Comparison of ENCODE assay signal across 24 cellular contexts in genomic region chr11:128181984-128182383, GRCh38.
"Had no signal": no experiment of that assay in that cellular context is flagged by ENCODE, and none has a peak within 500 bp of the region (broad histone marks: within the 10 kb centered on the region; RNA-seq: fewer than 3 reads in every experiment).

No MANE protein-coding gene starts in this region.

- H3K4me3 Mint-ChIP-seq: memory B cell; mesothelial cell of epicardium; naive thymus-derived CD4-positive, alpha-beta T cell; nephron; neural progenitor cell; stimulated activated memory B cell treated with anti-CD40 and anti-IgM and Interleukin-4, amounts not matched to agents 10 μg/mL and 1 μg/mL and 100 μg/mL, for 72 hours; stimulated activated naive CD8-positive, alpha-beta T cell treated with anti-CD3 and anti-CD28 coated beads, Interleukin-15, Interleukin-2, amounts not matched to agents 100 ng/mL and 50 ng/mL, for 24 hours had no signal

- H3K27me3 ChIP-seq: neural progenitor cell, sigmoid colon, spleen, tibial nerve, upper lobe of right lung, uterus had no signal

- H3K4me2 ChIP-seq: neural progenitor cell had no signal

- H3K4me1 ChIP-seq: neural progenitor cell, sigmoid colon, tibial nerve, upper lobe of right lung, uterus had no signal

- H3K27me3 Mint-ChIP-seq: stimulated activated memory B cell treated with anti-CD40 and anti-IgM and Interleukin-4, amounts not matched to agents 10 μg/mL and 1 μg/mL and 100 μg/mL, for 72 hours; stimulated activated naive CD8-positive, alpha-beta T cell treated with anti-CD3 and anti-CD28 coated beads, Interleukin-15, Interleukin-2, amounts not matched to agents 100 ng/mL and 50 ng/mL, for 24 hours had no signal

- H3K27ac Mint-ChIP-seq: memory B cell; mesothelial cell of epicardium; naive thymus-derived CD4-positive, alpha-beta T cell; neural progenitor cell; stimulated activated memory B cell treated with anti-CD40 and anti-IgM and Interleukin-4, amounts not matched to agents 10 μg/mL and 1 μg/mL and 100 μg/mL, for 72 hours had no signal

- H3K27ac ChIP-seq: dorsolateral prefrontal cortex, neural progenitor cell, psoas muscle, sigmoid colon, skin epidermis, thoracic aorta, tibial nerve, upper lobe of right lung, uterus had no signal

- H3K36me3 ChIP-seq: neural progenitor cell, sigmoid colon, spleen, thoracic aorta, tibial nerve, upper lobe of right lung, uterus had no signal

- H3K4me1 Mint-ChIP-seq: stimulated activated memory B cell treated with anti-CD40 and anti-IgM and Interleukin-4, amounts not matched to agents 10 μg/mL and 1 μg/mL and 100 μg/mL, for 72 hours had no signal

- ATAC-seq: left ventricle myocardium superior; mucosa of descending colon; naive thymus-derived CD4-positive, alpha-beta T cell; psoas muscle; right cardiac atrium; stimulated activated memory B cell treated with anti-CD40 and anti-IgM and Interleukin-4, amounts not matched to agents 10 μg/mL and 1 μg/mL and 100 μg/mL, for 72 hours; upper lobe of right lung had no signal

- H3K9ac ChIP-seq: neural progenitor cell had no signal

- H3K9me3 ChIP-seq: mucosa of descending colon, psoas muscle, sigmoid colon, thoracic aorta, tibial nerve, upper lobe of right lung, uterus had no signal

- H3K4me3 ChIP-seq: dorsolateral prefrontal cortex, lung, mucosa of descending colon, neural progenitor cell, psoas muscle, sigmoid colon, skin epidermis, spleen, thoracic aorta, tibial nerve, upper lobe of right lung, uterus had no signal

- DNase-seq: dorsolateral prefrontal cortex; effector CD4-positive, alpha-beta T cell; head of caudate nucleus; left ventricle myocardium superior; mucosa of descending colon; naive thymus-derived CD4-positive, alpha-beta T cell; posterior cingulate gyrus; psoas muscle; right cardiac atrium; sigmoid colon; spleen; stimulated activated CD4-positive, alpha-beta T cell treated with anti-CD3 and anti-CD28 coated beads, Interleukin-4, amount 100 ng/mL, for 4 hours; upper lobe of right lung; uterus had no signal

- H2AFZ ChIP-seq: neural progenitor cell had no signal
